ENCODE assay signal across 1 cellular context in the genomic region with DNA sequence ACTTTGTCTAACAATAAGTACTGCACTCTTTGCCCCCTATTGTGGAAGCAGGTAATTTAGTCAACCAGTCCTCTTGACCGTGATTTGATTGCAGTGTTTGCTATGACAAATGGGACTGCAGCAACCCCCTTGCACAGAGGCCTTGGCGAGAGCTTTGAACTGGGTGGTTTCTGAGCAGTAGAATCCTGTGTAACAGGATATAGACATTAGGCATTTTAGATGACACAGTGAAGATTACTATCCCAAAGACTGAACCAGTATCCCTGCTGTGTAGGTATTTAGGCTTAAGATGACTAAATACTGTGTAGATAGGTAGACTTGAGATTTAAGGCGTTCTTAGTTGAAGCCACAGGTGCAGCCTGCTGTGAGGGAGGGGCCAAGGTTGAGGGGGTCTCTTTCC.
TF ChIP-seq lines count a peak whose summit lies in the region.

No MANE protein-coding gene starts in this region.

TF ChIP-seq in SK-N-SH treated with all-trans-retinoic acid at 6 μM for 48 hours, 23 proteins besides CTCF, POLR2A, EP300 and RAD21:
- TF ChIP-seq RARB (CRISPR knock-in tag; IDR thresholded peaks at IDR 0.05) (no peak), ESRRG (CRISPR knock-in tag; IDR thresholded peaks at IDR 0.05) (no peak), ZC3H10 (CRISPR knock-in tag; IDR thresholded peaks at IDR 0.05) (no peak), ZFP30 (CRISPR knock-in tag; IDR thresholded peaks at IDR 0.05) (no peak), CREB5 (CRISPR knock-in tag; IDR thresholded peaks at IDR 0.05; ENCODE audit: low read depth) (no peak), TOX (CRISPR knock-in tag; IDR thresholded peaks at IDR 0.05; ENCODE audit: borderline replicate concordance) (no peak), SNAI2 (CRISPR knock-in tag; IDR thresholded peaks at IDR 0.05) (no peak)
